In the genomic region with DNA sequence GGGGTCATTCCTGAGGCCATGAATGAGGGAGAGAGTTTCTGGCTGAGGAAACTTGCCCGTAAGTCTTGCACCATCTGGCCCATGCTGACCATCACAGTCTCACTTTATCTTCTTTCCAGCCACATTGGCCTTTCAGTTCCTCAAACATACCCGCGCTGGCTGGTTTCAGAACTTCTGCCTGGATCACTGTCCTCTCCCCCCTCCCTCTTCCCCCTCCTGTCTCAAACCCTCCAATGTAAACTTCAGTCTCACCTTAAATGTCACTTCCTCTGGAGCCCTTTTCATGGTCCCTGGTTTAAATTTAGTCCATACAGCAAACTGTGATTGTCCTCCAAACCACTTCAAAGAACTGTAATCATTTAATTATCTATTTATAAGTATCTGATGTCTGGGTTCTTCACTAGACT, we compare ENCODE assay signal across 9 cellular contexts. TPM values are rescaled to one million over a fixed set of nuclear protein-coding genes. Genes with fewer than 3 reads are reported as not detected.
DNase-seq lines count a peak whose midpoint lies in the region; ATAC-seq and TF ChIP-seq lines count a peak whose summit lies in the region.
"Had no signal": no experiment of that assay in that cellular context is flagged by ENCODE, and none has a peak within 500 bp of the region (broad histone marks: within the 10 kb centered on the region; RNA-seq: fewer than 3 reads in every experiment).

No MANE protein-coding gene starts in this region.

- ATAC-seq in GM18502 (IDR thresholded peaks at IDR 0.05; ENCODE audit: poor library complexity, unreplicated experiment) (peak; percentile 40), GM21423 (IDR thresholded peaks at IDR 0.05; ENCODE audit: unreplicated experiment) (peak; percentile 35), HG03354 (IDR thresholded peaks at IDR 0.05; ENCODE audit: poor library complexity, severe bottlenecking, unreplicated experiment) (peak; percentile 45), WTC11 (no peak)

- no peak overlapping the region for H3K27ac Mint-ChIP-seq in WTC11

- H3K4me1 Mint-ChIP-seq in WTC11, result peaks cover 30% of the 10 kb centered on the region

- no peak overlapping the region for H3K4me3 Mint-ChIP-seq in WTC11

- TF ChIP-seq CTCF in WTC11 (IDR thresholded peaks at IDR 0.05), result no peak

- no peaks in the 10 kb centered on the region for H3K36me3 Mint-ChIP-seq in WTC11

- H3K9me3 Mint-ChIP-seq in WTC11, result peaks cover 6% of the 10 kb centered on the region; the same call in 1 of the 2 replicates

- H3K27ac ChIP-seq in caudate nucleus (ENCODE audit: low read depth, low read length), result peak overlapping the region; percentile 46

- DNase-seq in caudate nucleus (lab: John Stamatoyannopoulos, UW), result peak in 2 of 61 donors; percentile 20 to 22
- no peak for DNase-seq in WTC11 (ENCODE audit: low spot score)
- no peak for DNase-seq in NCI-H82 treated with DMSO at 0.1 percent for 48 hours (lab: John Stamatoyannopoulos, UW; ENCODE audit: unreplicated experiment)
- no peak for DNase-seq in HEK293T (ENCODE audit: extremely low spot score)
- no peak for DNase-seq in stimulated activated CD4-positive, alpha-beta T cell treated with anti-CD3 and anti-CD28 coated beads, Interleukin-4, amount 100 ng/mL, for 24 hours

- H3K27me3 Mint-ChIP-seq in WTC11 (ENCODE audit: low read depth), result peaks cover 42% of the 10 kb centered on the region

- CTCF ChIA-PET in WTC11 (lab: Charles Lee) (no interaction called here), HEK293T (lab: Yijun Ruan, JAX) (interaction anchor here (1.1 kb wide), 1 partner anchor 11 kb away, joined by 3 read pairs; no protein-coding TSS in a partner anchor)

- POLR2A ChIA-PET in WTC11 (lab: Charles Lee), result no interaction called here
- POLR2A ChIA-PET in HEK293T (lab: Yijun Ruan, JAX), result no interaction called here

TF ChIP-seq in WTC11, 78 proteins besides CTCF, POLR2A, EP300 and RAD21 (continues in another document):
- TF ChIP-seq NFYB (CRISPR knock-in tag; conservative IDR thresholded peaks at IDR 0.05; ENCODE audit: low read depth) (no peak), GABPB1 (CRISPR knock-in tag; IDR thresholded peaks at IDR 0.05) (no peak), MYBL2 (CRISPR knock-in tag; IDR thresholded peaks at IDR 0.05) (no peak), IRF2 (CRISPR knock-in tag; IDR thresholded peaks at IDR 0.05; ENCODE audit: borderline replicate concordance, low read depth) (no peak), GRHL2 (CRISPR knock-in tag; IDR thresholded peaks at IDR 0.05; ENCODE audit: insufficient replicate concordance, severe bottlenecking) (no peak), GTF2I (CRISPR knock-in tag; conservative IDR thresholded peaks at IDR 0.05) (no peak)
- TF ChIP-seq, protein P1, sequence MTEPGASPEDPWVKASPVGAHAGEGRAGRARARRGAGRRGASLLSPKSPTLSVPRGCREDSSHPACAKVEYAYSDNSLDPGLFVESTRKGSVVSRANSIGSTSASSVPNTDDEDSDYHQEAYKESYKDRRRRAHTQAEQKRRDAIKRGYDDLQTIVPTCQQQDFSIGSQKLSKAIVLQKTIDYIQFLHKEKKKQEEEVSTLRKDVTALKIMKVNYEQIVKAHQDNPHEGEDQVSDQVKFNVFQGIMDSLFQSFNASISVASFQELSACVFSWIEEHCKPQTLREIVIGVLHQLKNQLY (CRISPR knock-in tag; IDR thresholded peaks at IDR 0.05), result no peak
- TF ChIP-seq, protein P2, sequence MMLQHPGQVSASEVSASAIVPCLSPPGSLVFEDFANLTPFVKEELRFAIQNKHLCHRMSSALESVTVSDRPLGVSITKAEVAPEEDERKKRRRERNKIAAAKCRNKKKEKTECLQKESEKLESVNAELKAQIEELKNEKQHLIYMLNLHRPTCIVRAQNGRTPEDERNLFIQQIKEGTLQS (CRISPR knock-in tag; conservative IDR thresholded peaks at IDR 0.05), result no peak
- TF ChIP-seq, protein P3, sequence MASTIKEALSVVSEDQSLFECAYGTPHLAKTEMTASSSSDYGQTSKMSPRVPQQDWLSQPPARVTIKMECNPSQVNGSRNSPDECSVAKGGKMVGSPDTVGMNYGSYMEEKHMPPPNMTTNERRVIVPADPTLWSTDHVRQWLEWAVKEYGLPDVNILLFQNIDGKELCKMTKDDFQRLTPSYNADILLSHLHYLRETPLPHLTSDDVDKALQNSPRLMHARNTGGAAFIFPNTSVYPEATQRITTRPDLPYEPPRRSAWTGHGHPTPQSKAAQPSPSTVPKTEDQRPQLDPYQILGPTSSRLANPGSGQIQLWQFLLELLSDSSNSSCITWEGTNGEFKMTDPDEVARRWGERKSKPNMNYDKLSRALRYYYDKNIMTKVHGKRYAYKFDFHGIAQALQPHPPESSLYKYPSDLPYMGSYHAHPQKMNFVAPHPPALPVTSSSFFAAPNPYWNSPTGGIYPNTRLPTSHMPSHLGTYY (CRISPR knock-in tag; IDR thresholded peaks at IDR 0.05), result no peak
- TF ChIP-seq, protein P4, sequence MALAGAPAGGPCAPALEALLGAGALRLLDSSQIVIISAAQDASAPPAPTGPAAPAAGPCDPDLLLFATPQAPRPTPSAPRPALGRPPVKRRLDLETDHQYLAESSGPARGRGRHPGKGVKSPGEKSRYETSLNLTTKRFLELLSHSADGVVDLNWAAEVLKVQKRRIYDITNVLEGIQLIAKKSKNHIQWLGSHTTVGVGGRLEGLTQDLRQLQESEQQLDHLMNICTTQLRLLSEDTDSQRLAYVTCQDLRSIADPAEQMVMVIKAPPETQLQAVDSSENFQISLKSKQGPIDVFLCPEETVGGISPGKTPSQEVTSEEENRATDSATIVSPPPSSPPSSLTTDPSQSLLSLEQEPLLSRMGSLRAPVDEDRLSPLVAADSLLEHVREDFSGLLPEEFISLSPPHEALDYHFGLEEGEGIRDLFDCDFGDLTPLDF (CRISPR knock-in tag; IDR thresholded peaks at IDR 0.05), result no peak
- TF ChIP-seq, protein P5, sequence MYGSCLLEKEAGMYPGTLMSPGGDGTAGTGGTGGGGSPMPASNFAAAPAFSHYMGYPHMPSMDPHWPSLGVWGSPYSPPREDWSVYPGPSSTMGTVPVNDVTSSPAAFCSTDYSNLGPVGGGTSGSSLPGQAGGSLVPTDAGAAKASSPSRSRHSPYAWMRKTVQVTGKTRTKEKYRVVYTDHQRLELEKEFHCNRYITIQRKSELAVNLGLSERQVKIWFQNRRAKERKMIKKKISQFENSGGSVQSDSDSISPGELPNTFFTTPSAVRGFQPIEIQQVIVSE (CRISPR knock-in tag; IDR thresholded peaks at IDR 0.05; ENCODE audit: borderline replicate concordance), result no peak

TF ChIP-seq in HEK293T, 16 proteins besides CTCF, POLR2A, EP300 and RAD21:
- TF ChIP-seq ARNT (IDR thresholded peaks at IDR 0.05), result no peak
- no peak for TF ChIP-seq ZNF384 (IDR thresholded peaks at IDR 0.05)
- no peak for TF ChIP-seq SUZ12 (IDR thresholded peaks at IDR 0.05)
- no peak for TF ChIP-seq ELF4 (IDR thresholded peaks at IDR 0.05)
- TF ChIP-seq BHLHE40 (IDR thresholded peaks at IDR 0.05; ENCODE audit: borderline replicate concordance), result no peak
- TF ChIP-seq NFRKB (IDR thresholded peaks at IDR 0.05), result no peak
- TF ChIP-seq FOXM1 (IDR thresholded peaks at IDR 0.05; ENCODE audit: borderline replicate concordance), result no peak
- no peak for TF ChIP-seq CTBP1 (IDR thresholded peaks at IDR 0.05; ENCODE audit: borderline replicate concordance)
- TF ChIP-seq, protein P6, sequence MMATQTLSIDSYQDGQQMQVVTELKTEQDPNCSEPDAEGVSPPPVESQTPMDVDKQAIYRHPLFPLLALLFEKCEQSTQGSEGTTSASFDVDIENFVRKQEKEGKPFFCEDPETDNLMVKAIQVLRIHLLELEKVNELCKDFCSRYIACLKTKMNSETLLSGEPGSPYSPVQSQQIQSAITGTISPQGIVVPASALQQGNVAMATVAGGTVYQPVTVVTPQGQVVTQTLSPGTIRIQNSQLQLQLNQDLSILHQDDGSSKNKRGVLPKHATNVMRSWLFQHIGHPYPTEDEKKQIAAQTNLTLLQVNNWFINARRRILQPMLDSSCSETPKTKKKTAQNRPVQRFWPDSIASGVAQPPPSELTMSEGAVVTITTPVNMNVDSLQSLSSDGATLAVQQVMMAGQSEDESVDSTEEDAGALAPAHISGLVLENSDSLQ (IDR thresholded peaks at IDR 0.05), result no peak
- TF ChIP-seq L3MBTL2 (conservative IDR thresholded peaks at IDR 0.05), result no peak
- no peak for TF ChIP-seq FOXK2 (IDR thresholded peaks at IDR 0.05)
- TF ChIP-seq TARDBP (IDR thresholded peaks at IDR 0.05), result no peak
- no peak for TF ChIP-seq FOXA1 (IDR thresholded peaks at IDR 0.05)

RNA-seq across cellular contexts. Expression of a gene that starts 3.7 kb away (rescaled TPM):
- total RNA-seq in WTC11 (2021), result 24.1 to 26.8 TPM (median 25.1 TPM) in 3 replicates

RNA-seq across cellular contexts. Expression of a gene that starts 3.9 kb away (rescaled TPM):
- total RNA-seq in WTC11 (2021), result 103 to 116 TPM (median 105 TPM) in 3 replicates

RNA-seq across cellular contexts. Expression of a gene that starts 14.0 kb away (rescaled TPM):
- 110 to 114 TPM (median 114 TPM) in 3 replicates for total RNA-seq in WTC11 (2021)

RNA-seq across cellular contexts. Expression of a gene that starts 41.7 kb away (rescaled TPM):
- 10.2 to 12.1 TPM (median 11.5 TPM) in 3 replicates for total RNA-seq in WTC11 (2021)

RNA-seq across cellular contexts. Expression of a gene that starts 42.9 kb away (rescaled TPM):
- not detected in 3 replicates for total RNA-seq in WTC11 (2021)
- total RNA-seq: pulmonary artery endothelial cell had no signal
